ENCODE assay signal across 25 cellular contexts in genomic region chr11:2820976-2821375, GRCh38.
"Had no signal": no experiment of that assay in that cellular context is flagged by ENCODE, and none has a peak within 500 bp of the region (broad histone marks: within the 10 kb centered on the region; RNA-seq: fewer than 3 reads in every experiment).

No MANE protein-coding gene starts in this region.

- H3K27ac ChIP-seq: brain microvascular endothelial cell, SJSA1 had no signal

- H3K4me1 Mint-ChIP-seq: activated naive CD4-positive, alpha-beta T cell treated with anti-CD3 and anti-CD28 coated beads, Interleukin-2, amount 10 ng/mL, durations not matched to agents 7 days and 5 days; activated naive CD8-positive, alpha-beta T cell treated with anti-CD3 and anti-CD28 coated beads for 36 hours had no signal

- ATAC-seq: activated CD4-positive, CD25-positive, alpha-beta regulatory T cell treated with anti-CD3 and anti-CD28 coated beads, Interleukin-2, amount 50 U/mL, for 24 hours; activated CD8-positive, alpha-beta T cell treated with anti-CD3 and anti-CD28 coated beads for 36 hours; activated T-cell treated with anti-CD3 and anti-CD28 coated beads, Interleukin-2, amount 50 U/mL, for 72 hours; SK-N-SH treated with all-trans-retinoic acid at 6 μM for 48 hours had no signal

- H3K27ac Mint-ChIP-seq: activated CD8-positive, alpha-beta T cell treated with anti-CD3 and anti-CD28 coated beads for 36 hours; activated naive CD4-positive, alpha-beta T cell treated with anti-CD3 and anti-CD28 coated beads, Interleukin-2, amount 10 ng/mL, durations not matched to agents 7 days and 5 days; activated naive CD8-positive, alpha-beta T cell treated with anti-CD3 and anti-CD28 coated beads for 36 hours; activated T-cell treated with anti-CD3 and anti-CD28 coated beads, Interleukin-2, amount 50 U/mL, for 72 hours; activated T-helper 2 cell treated with anti-CD3 and anti-CD28 coated beads, Interferon-gamma antibody, Interleukin-2, Interleukin-4, amounts not matched to agents 10 μg/mL and 5 μg/mL and 100 μg/mL, durations not matched to agents 14 hours and 24 hours and 36 hours; T-helper 1 cell treated with Interleukin-12 subunit alpha and Interleukin-12 subunit beta and Interleukin-4 antibody, amounts not matched to agents 30 μg/mL and 1 μg/mL, for 36 hours had no signal

- H3K4me3 Mint-ChIP-seq: activated CD8-positive, alpha-beta T cell treated with anti-CD3 and anti-CD28 coated beads for 36 hours; activated naive CD4-positive, alpha-beta T cell treated with anti-CD3 and anti-CD28 coated beads, Interleukin-2, amount 10 ng/mL, durations not matched to agents 7 days and 5 days; activated naive CD8-positive, alpha-beta T cell treated with anti-CD3 and anti-CD28 coated beads for 36 hours; activated T-cell treated with anti-CD3 and anti-CD28 coated beads, Interleukin-2, amount 50 U/mL, for 72 hours; IgD-negative memory B cell; T-helper 1 cell treated with Interleukin-12 subunit alpha and Interleukin-12 subunit beta and Interleukin-4 antibody, amounts not matched to agents 30 μg/mL and 1 μg/mL, for 36 hours had no signal

- H3K4me3 ChIP-seq: SJSA1 had no signal

- H3K27me3 Mint-ChIP-seq: activated CD8-positive, alpha-beta T cell treated with anti-CD3 and anti-CD28 coated beads for 36 hours; activated naive CD4-positive, alpha-beta T cell treated with anti-CD3 and anti-CD28 coated beads, Interleukin-2, amount 10 ng/mL, durations not matched to agents 7 days and 5 days; activated naive CD8-positive, alpha-beta T cell treated with anti-CD3 and anti-CD28 coated beads for 36 hours had no signal

- H3K27me3 ChIP-seq: brain microvascular endothelial cell, SJSA1 had no signal

- DNase-seq: activated CD4-positive, alpha-beta T cell treated with anti-CD3 and anti-CD28 coated beads for 4 hours; activated CD8-positive, alpha-beta memory T cell treated with anti-CD3 and anti-CD28 coated beads, Interleukin-2, amount 50 U/mL, for 4 hours; activated CD8-positive, alpha-beta T cell treated with anti-CD3 and anti-CD28 coated beads for 36 hours; activated gamma-delta T cell treated with Interleukin-2 at 50 U/mL for 16 hours; activated naive CD4-positive, alpha-beta T cell treated with anti-CD3 and anti-CD28 coated beads, Interleukin-2, amount 10 ng/mL, durations not matched to agents 7 days and 5 days; activated naive CD8-positive, alpha-beta T cell treated with anti-CD3 and anti-CD28 coated beads for 36 hours; activated T-cell treated with anti-CD3 and anti-CD28 coated beads, Interleukin-2, amount 50 U/mL, for 72 hours; brain microvascular endothelial cell; KG1; MV-4-11; NCI-H1092 treated with DMSO at 0.1 percent for 48 hours; NCI-H1417 treated with DMSO at 0.1 percent for 48 hours; NCI-H1694 treated with DMSO at 0.1 percent for 48 hours; NCI-H2029 treated with DMSO at 0.1 percent for 48 hours; NCI-H345; NCI-H510A; NCI-H526 treated with DMSO at 0.1 percent for 48 hours; NCI-H82; SW 1271 had no signal

- H3K36me3 ChIP-seq: brain microvascular endothelial cell, SJSA1 had no signal
